In genomic region chr10:5873515-5873995, GRCh38 we compare ENCODE assay signal across 8 cellular contexts. TPM values are rescaled to one million over a fixed set of nuclear protein-coding genes. Genes with fewer than 3 reads are reported as not detected.
DNase-seq lines count a peak whose midpoint lies in the region; ATAC-seq, FAIRE-seq and TF ChIP-seq lines count a peak whose summit lies in the region.

No MANE protein-coding gene starts in this region.

- no peak overlapping the region for H4K12ac ChIP-seq in trophoblast cell (ENCODE audit: low read depth, low read length)

- peaks cover 0 to 60% of the 10 kb centered on the region in 2 donors for H3K36me3 ChIP-seq in gastroesophageal sphincter
- H3K36me3 ChIP-seq in trophoblast cell (ENCODE audit: control insufficient read depth in 1 of 2, insufficient read depth in 2 of 2, low read length in 2 of 2): peaks cover 7 to 15% of the 10 kb centered on the region in 2 experiments

- 28 to 38% methylated on average over 5 of the region's 9 CpGs for WGBS in gastroesophageal sphincter (ENCODE audit: low coverage in 1 of 2), 2 donors
- WGBS in trophoblast cell (ENCODE audit: extremely low coverage, insufficient coverage, insufficient read length): no CpG with 5 or more reads among the region's 9 CpGs

- H3K9me3 ChIP-seq in gastroesophageal sphincter (no peaks in the 10 kb centered on the region), trophoblast cell (ENCODE audit: insufficient read depth, low read depth, low read length) (peaks cover 4% of the 10 kb centered on the region)

- H3K79me1 ChIP-seq in trophoblast cell (ENCODE audit: low read length): no peaks in the 10 kb centered on the region

- no peak overlapping the region for H3K4me2 ChIP-seq in trophoblast cell (ENCODE audit: low read length)

- H3K9ac ChIP-seq in trophoblast cell (ENCODE audit: low read length): no peak overlapping the region

- H4K91ac ChIP-seq in trophoblast cell (ENCODE audit: low read depth, low read length): no peak overlapping the region

- TF ChIP-seq CTCF in gastroesophageal sphincter (IDR thresholded peaks at IDR 0.05): peak; percentile 73 to 83 (median 78)

- TF ChIP-seq RAD21 in Ishikawa (IDR thresholded peaks at IDR 0.05; ENCODE audit: low read depth): peak; percentile 51

- ATAC-seq in GM21423 (IDR thresholded peaks at IDR 0.05; ENCODE audit: unreplicated experiment) (peak; percentile 82), gastroesophageal sphincter (peak; percentile 68)

- no peak overlapping the region for H3K23ac ChIP-seq in trophoblast cell (ENCODE audit: low read length)

- no peak overlapping the region for H2BK120ac ChIP-seq in trophoblast cell (ENCODE audit: insufficient read depth, low read length, poor library complexity)

- H4K8ac ChIP-seq in trophoblast cell (ENCODE audit: low read depth, low read length): no peak overlapping the region

- TF ChIP-seq POLR2A in gastroesophageal sphincter (IDR thresholded peaks at IDR 0.05): no peak

- no peaks in the 10 kb centered on the region for H3K79me2 ChIP-seq in trophoblast cell (ENCODE audit: control insufficient read depth, insufficient read depth, low read length, poor library complexity)

- H3K4ac ChIP-seq in trophoblast cell (ENCODE audit: low read depth, low read length): no peak overlapping the region

- H2AK5ac ChIP-seq in trophoblast cell (ENCODE audit: low read length): no peak overlapping the region

- H2BK12ac ChIP-seq in trophoblast cell (ENCODE audit: low read length): no peak overlapping the region

- DNase-seq in DMS153 (lab: John Stamatoyannopoulos, UW) (peak; percentile 9), SIG-M5 (lab: John Stamatoyannopoulos, UW) (peak; percentile 10), trophoblast cell (peak; percentile 77 to 92), urothelium cell line (ENCODE audit: low spot score) (peak; percentile 74)
- peak; percentile 53 for DNase-seq in activated gamma-delta T cell treated with anti-CD3 and anti-CD28 coated beads, Interleukin-2, amount 50 U/mL, for 16 hours (ENCODE audit: low read depth)

- TF ChIP-seq EP300 in Ishikawa (IDR thresholded peaks at IDR 0.05; ENCODE audit: borderline replicate concordance): no peak
- no peak for TF ChIP-seq EP300 in gastroesophageal sphincter (IDR thresholded peaks at IDR 0.05)

- H3K4me1 ChIP-seq in gastroesophageal sphincter (peaks cover 0 to 8% (median 0%) of the 10 kb centered on the region in 3 donors), trophoblast cell (ENCODE audit: control insufficient read depth in 1 of 2, insufficient read depth in 2 of 2, low read length in 2 of 2) (peaks cover 0 to 2% of the 10 kb centered on the region in 2 experiments)

- no peak overlapping the region for H3K27ac ChIP-seq in gastroesophageal sphincter
- no peak overlapping the region for H3K27ac ChIP-seq in trophoblast cell (ENCODE audit: low read depth, low read length)

- no peak overlapping the region for H3K4me3 ChIP-seq in gastroesophageal sphincter
- H3K4me3 ChIP-seq in trophoblast cell (ENCODE audit: low read depth, low read length): no peak overlapping the region

- FAIRE-seq in urothelium cell line (lab: Jason Lieb, UNC): no peak

- H3K18ac ChIP-seq in trophoblast cell (ENCODE audit: low read length): no peak overlapping the region

- no peak overlapping the region for H2BK5ac ChIP-seq in trophoblast cell (ENCODE audit: low read depth, low read length, poor library complexity)

- no peak overlapping the region for H2AFZ ChIP-seq in trophoblast cell (ENCODE audit: insufficient read depth, low read length, poor library complexity)

- H3K27me3 ChIP-seq in gastroesophageal sphincter: no peaks in the 10 kb centered on the region
- no peaks in the 10 kb centered on the region for H3K27me3 ChIP-seq in trophoblast cell (ENCODE audit: insufficient read depth, low read length)

- H3K14ac ChIP-seq in trophoblast cell (ENCODE audit: low read length): no peak overlapping the region

TF ChIP-seq in Ishikawa, 13 proteins besides CTCF, POLR2A, EP300 and RAD21:
- no peak for TF ChIP-seq EGR1 (IDR thresholded peaks at IDR 0.05)

RNA-seq across cellular contexts. Expression of gene ANKRD16, which starts 16.1 kb away (rescaled TPM):
- 1 to 10 TPM; 3.3 to 8.9 (median 5.9) TPM for total RNA-seq in gastroesophageal sphincter
- polyA plus RNA-seq in trophoblast cell (2013): 2.2 and 2.3 TPM in 2 replicates

RNA-seq across cellular contexts. Expression of gene FBH1, which starts 16.5 kb away (rescaled TPM):
- total RNA-seq in gastroesophageal sphincter: 100 to 1,000 TPM in 2 of 4 donors, 10 to 100 TPM in 2; 76.2 to 108 (median 98.5) TPM
- 31.5 and 32.0 TPM in 2 replicates for polyA plus RNA-seq in trophoblast cell (2013)

Comparison
In these comparisons a context has a peak if more than half of its experiments do, and no peak if none do; other contexts are left out.
1. DNase-seq: peak in every context shown above with its lines; median percentile 84 in trophoblast cell; 74 in urothelium cell line; 53 in activated gamma-delta T cell treated with anti-CD3 and anti-CD28 coated beads, Interleukin-2, amount 50 U/mL, for 16 hours; 10 in SIG-M5; 9 in DMS153.